Comparison of ENCODE assay signal across 8 cellular contexts in genomic region chr1:85463666-85464496, GRCh38. TPM values are rescaled to one million over a fixed set of nuclear protein-coding genes. Genes with fewer than 3 reads are reported as not detected.
DNase-seq lines count a peak whose midpoint lies in the region; ATAC-seq lines count a peak whose summit lies in the region.

No MANE protein-coding gene starts in this region.

- peak in 1 of 2 donors; percentile 16 for ATAC-seq in activated T-cell treated with anti-CD3 and anti-CD28 coated beads, Interleukin-2, amount 50 U/mL, for 72 hours (replicated peaks in 1 of 2)
- no peak for ATAC-seq in effector memory CD8-positive, alpha-beta T cell (replicated peaks)
- no peak for ATAC-seq in HG02571 (IDR thresholded peaks at IDR 0.05; ENCODE audit: unreplicated experiment)
- ATAC-seq in HG02623 (IDR thresholded peaks at IDR 0.05; ENCODE audit: unreplicated experiment), result no peak
- no peak for ATAC-seq in GM19467 (IDR thresholded peaks at IDR 0.05; ENCODE audit: unreplicated experiment)

- peaks cover 6% of the 10 kb centered on the region for H3K4me1 Mint-ChIP-seq in activated T-cell treated with anti-CD3 and anti-CD28 coated beads, Interleukin-2, amount 50 U/mL, for 72 hours (ENCODE audit: low read depth)
- peaks cover 4 to 5% of the 10 kb centered on the region in 2 donors for H3K4me1 Mint-ChIP-seq in effector memory CD8-positive, alpha-beta T cell (ENCODE audit: low read depth in 2 of 2)

- no peaks in the 10 kb centered on the region for H3K9me3 Mint-ChIP-seq in activated T-cell treated with anti-CD3 and anti-CD28 coated beads, Interleukin-2, amount 50 U/mL, for 72 hours
- H3K9me3 Mint-ChIP-seq in effector memory CD8-positive, alpha-beta T cell, result no peaks in the 10 kb centered on the region

- DNase-seq in activated T-cell treated with anti-CD3 and anti-CD28 coated beads, Interleukin-2, amount 50 U/mL, for 72 hours, result no peak
- DNase-seq in activated T-cell treated with anti-CD3 and anti-CD28 coated beads, Interleukin-2, amount 50 U/mL, for 1 hour, result no peak
- no peak for DNase-seq in NT2/D1 (ENCODE audit: low read depth, low spot score)
- no peak for DNase-seq in effector memory CD8-positive, alpha-beta T cell
- peak; percentile 42 for DNase-seq in midbrain (lab: John Stamatoyannopoulos, UW)

- H3K9ac ChIP-seq in NT2/D1 (ENCODE audit: insufficient read length, low read depth), result peak overlapping the region; percentile 84

- H3K4me3 ChIP-seq in NT2/D1 (ENCODE audit: insufficient read length, low read depth), result peak overlapping the region; percentile 80

- peaks cover 41% of the 10 kb centered on the region for H3K27me3 ChIP-seq in NT2/D1 (ENCODE audit: insufficient read depth, insufficient read length)

- H3K9me3 ChIP-seq in NT2/D1 (ENCODE audit: insufficient read depth, low read length), result no peaks in the 10 kb centered on the region

- H3K4me3 Mint-ChIP-seq in activated T-cell treated with anti-CD3 and anti-CD28 coated beads, Interleukin-2, amount 50 U/mL, for 72 hours, result peak overlapping the region; percentile 14 to 72
- peak overlapping the region; percentile 1 to 44 for H3K4me3 Mint-ChIP-seq in effector memory CD8-positive, alpha-beta T cell

- H3K36me3 ChIP-seq in NT2/D1 (ENCODE audit: insufficient read depth, insufficient read length, low read length), result no peaks in the 10 kb centered on the region

- H3K4me1 ChIP-seq in NT2/D1 (ENCODE audit: insufficient read depth, insufficient read length), result no peaks in the 10 kb centered on the region

- H3K27me3 Mint-ChIP-seq in activated T-cell treated with anti-CD3 and anti-CD28 coated beads, Interleukin-2, amount 50 U/mL, for 72 hours (ENCODE audit: low read depth), result peaks cover 62% of the 10 kb centered on the region
- H3K27me3 Mint-ChIP-seq in effector memory CD8-positive, alpha-beta T cell, result peaks cover 76 to 77% of the 10 kb centered on the region in 2 donors

- H3K36me3 Mint-ChIP-seq in activated T-cell treated with anti-CD3 and anti-CD28 coated beads, Interleukin-2, amount 50 U/mL, for 72 hours (ENCODE audit: insufficient read depth in 2 of 2), result peaks cover 0 to 1% of the 10 kb centered on the region in 2 donors
- no peaks in the 10 kb centered on the region for H3K36me3 Mint-ChIP-seq in effector memory CD8-positive, alpha-beta T cell (ENCODE audit: insufficient read depth)

- H3K27ac Mint-ChIP-seq in activated T-cell treated with anti-CD3 and anti-CD28 coated beads, Interleukin-2, amount 50 U/mL, for 72 hours, result no peak overlapping the region
- no peak overlapping the region for H3K27ac Mint-ChIP-seq in effector memory CD8-positive, alpha-beta T cell

RNA-seq across cellular contexts. Expression of gene DDAH1, which starts 1.1 kb away (rescaled TPM):
- under 1 TPM; 0.09 to 0.38 TPM for total RNA-seq in activated T-cell treated with anti-CD3 and anti-CD28 coated beads, Interleukin-2, amount 50 U/mL, for 72 hours
